ENCODE assay signal across 17 cellular contexts in the genomic region with DNA sequence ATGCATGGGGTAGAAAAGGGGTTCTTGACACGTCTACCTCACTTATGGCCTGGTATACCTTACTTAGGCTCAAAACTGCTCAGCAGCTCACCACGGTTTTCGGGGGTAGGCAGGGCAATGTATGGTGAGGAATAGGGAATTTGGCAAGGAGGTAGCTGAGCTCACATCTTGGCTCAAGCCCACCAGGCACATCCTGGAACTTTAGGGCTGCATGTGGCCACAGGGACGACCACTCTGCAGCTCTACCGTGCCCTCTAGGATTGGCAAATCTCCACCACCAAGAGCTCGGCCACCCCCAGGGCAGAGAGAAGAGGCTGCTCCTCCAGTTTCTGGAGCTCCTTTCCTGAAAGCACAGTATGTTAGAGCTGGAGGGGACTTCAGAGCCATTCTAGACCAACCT.
DNase-seq lines count a peak whose midpoint lies in the region; ATAC-seq, FAIRE-seq and TF ChIP-seq lines count a peak whose summit lies in the region.
"Had no signal": no experiment of that assay in that cellular context is flagged by ENCODE, and none has a peak within 500 bp of the region (broad histone marks: within the 10 kb centered on the region; RNA-seq: fewer than 3 reads in every experiment).

No MANE protein-coding gene starts in this region.

- POLR2A ChIA-PET in naive thymus-derived CD4-positive, alpha-beta T cell (lab: Charles Lee): no interaction called here

- peaks cover 5% of the 10 kb centered on the region for H3K4me1 Mint-ChIP-seq in activated naive CD8-positive, alpha-beta T cell treated with anti-CD3 and anti-CD28 coated beads for 36 hours
- peaks cover 0 to 12% (median 5%) of the 10 kb centered on the region in 7 donors for H3K4me1 Mint-ChIP-seq in naive thymus-derived CD4-positive, alpha-beta T cell

- H3K9me3 ChIP-seq in BLaER1 treated with 17β-estradiol and CSF1 and Interleukin-3, amounts not matched to agents 10 nM and 100 nM (replicated peaks in 1 of 11): peaks cover 0 to 10% (median 7%) of the 10 kb centered on the region in 11 experiments; a peak in 10 of 22 replicates
- H3K9me3 ChIP-seq in MG63: no peaks in the 10 kb centered on the region
- H3K9me3 ChIP-seq in naive thymus-derived CD4-positive, alpha-beta T cell (ENCODE audit: control insufficient read depth in 2 of 3, low read length in 3 of 3): no peaks in the 10 kb centered on the region
- H3K9me3 ChIP-seq in testis: no peaks in the 10 kb centered on the region
- H3K9me3 ChIP-seq: Caco-2, HAP-1 had no signal

- H3K27ac ChIP-seq in BLaER1 treated with 17β-estradiol and CSF1 and Interleukin-3, amounts not matched to agents 10 nM and 100 nM: peak overlapping the region in 2 of 11 experiments; percentile 10 to 44; a peak in 2 of 22 replicates
- no peak overlapping the region for H3K27ac ChIP-seq in naive thymus-derived CD4-positive, alpha-beta T cell (ENCODE audit: low read depth, low read length)
- no peak overlapping the region for H3K27ac ChIP-seq in testis
- H3K27ac ChIP-seq: GM23248, HL-60 had no signal

- intact Hi-C loops in naive thymus-derived CD4-positive, alpha-beta T cell (cut with micrococcal nuclease): no loop called here
- intact Hi-C loops in testis (cut with DNase I; ENCODE audit: low total_unique reads): no loop called here

- 85 to 92% methylated on average over 6 of the region's 6 CpGs for WGBS in testis, 2 donors

- no peak for TF ChIP-seq POLR2A in testis (IDR thresholded peaks at IDR 0.05)

- no peak overlapping the region for H3K4me3 Mint-ChIP-seq in activated naive CD8-positive, alpha-beta T cell treated with anti-CD3 and anti-CD28 coated beads for 36 hours
- no peak overlapping the region for H3K4me3 Mint-ChIP-seq in naive thymus-derived CD4-positive, alpha-beta T cell
- H3K4me3 Mint-ChIP-seq: CD4-positive, alpha-beta T cell had no signal

- CTCF ChIA-PET in naive thymus-derived CD4-positive, alpha-beta T cell (lab: Charles Lee): no interaction called here

- no peaks in the 10 kb centered on the region for H3K27me3 Mint-ChIP-seq in activated naive CD8-positive, alpha-beta T cell treated with anti-CD3 and anti-CD28 coated beads for 36 hours
- peaks cover 4 to 11% (median 6%) of the 10 kb centered on the region in 5 donors for H3K27me3 Mint-ChIP-seq in naive thymus-derived CD4-positive, alpha-beta T cell
- H3K27me3 Mint-ChIP-seq: CD4-positive, alpha-beta T cell had no signal

- DNase-seq in MG63 (peak; percentile 19), islet precursor cell (peak; percentile 23), RCC 7860 (ENCODE audit: low spot score) (no peak), testis (no peak)
- no peak for DNase-seq in activated naive CD8-positive, alpha-beta T cell treated with anti-CD3 and anti-CD28 coated beads for 36 hours
- no peak for DNase-seq in naive thymus-derived CD4-positive, alpha-beta T cell
- DNase-seq: 8988T; Caco-2; CD4-positive, alpha-beta T cell; GDM1 had no signal

- no peak for FAIRE-seq in RCC 7860 (lab: Jason Lieb, UNC)
- FAIRE-seq: D721Med, GM12892, GM18507 had no signal

- peak overlapping the region in 8 of 11 experiments; percentile 33 to 94 (median 56); a peak in 14 of 22 replicates for H3K4me2 ChIP-seq in BLaER1 treated with 17β-estradiol and CSF1 and Interleukin-3, amounts not matched to agents 10 nM and 100 nM

- H3K27ac Mint-ChIP-seq in activated naive CD8-positive, alpha-beta T cell treated with anti-CD3 and anti-CD28 coated beads for 36 hours: no peak overlapping the region
- no peak overlapping the region for H3K27ac Mint-ChIP-seq in naive thymus-derived CD4-positive, alpha-beta T cell
- H3K27ac Mint-ChIP-seq: CD4-positive, alpha-beta T cell had no signal

- H3K36me3 Mint-ChIP-seq in activated naive CD8-positive, alpha-beta T cell treated with anti-CD3 and anti-CD28 coated beads for 36 hours: no peaks in the 10 kb centered on the region
- no peaks in the 10 kb centered on the region for H3K36me3 Mint-ChIP-seq in naive thymus-derived CD4-positive, alpha-beta T cell

- H3K4me3 ChIP-seq in BLaER1 treated with 17β-estradiol and CSF1 and Interleukin-3, amounts not matched to agents 10 nM and 100 nM: no peak overlapping the region
- no peak overlapping the region for H3K4me3 ChIP-seq in MG63
- H3K4me3 ChIP-seq in naive thymus-derived CD4-positive, alpha-beta T cell (ENCODE audit: low read length): no peak overlapping the region
- no peak overlapping the region for H3K4me3 ChIP-seq in testis
- H3K4me3 ChIP-seq: GM23248, HAP-1 had no signal

- ATAC-seq in naive thymus-derived CD4-positive, alpha-beta T cell: no peak

- H3K9me3 Mint-ChIP-seq in activated naive CD8-positive, alpha-beta T cell treated with anti-CD3 and anti-CD28 coated beads for 36 hours: no peaks in the 10 kb centered on the region
- no peaks in the 10 kb centered on the region for H3K9me3 Mint-ChIP-seq in naive thymus-derived CD4-positive, alpha-beta T cell
- H3K9me3 Mint-ChIP-seq: CD4-positive, alpha-beta T cell had no signal

- H4K20me1 ChIP-seq in BLaER1 treated with 17β-estradiol and CSF1 and Interleukin-3, amounts not matched to agents 10 nM and 100 nM: no peaks in the 10 kb centered on the region

- no peaks in the 10 kb centered on the region for H3K27me3 ChIP-seq in BLaER1 treated with 17β-estradiol and CSF1 and Interleukin-3, amounts not matched to agents 10 nM and 100 nM
- H3K27me3 ChIP-seq in MG63: no peaks in the 10 kb centered on the region
- H3K27me3 ChIP-seq in naive thymus-derived CD4-positive, alpha-beta T cell (ENCODE audit: control insufficient read depth in 2 of 2, insufficient read depth in 2 of 2, low read length in 2 of 2): no peaks in the 10 kb centered on the region
- no peaks in the 10 kb centered on the region for H3K27me3 ChIP-seq in testis

- TF ChIP-seq CTCF in testis (IDR thresholded peaks at IDR 0.05): no peak

- H3K36me3 ChIP-seq in BLaER1 treated with 17β-estradiol and CSF1 and Interleukin-3, amounts not matched to agents 10 nM and 100 nM: no peaks in the 10 kb centered on the region
- H3K36me3 ChIP-seq in MG63 (no peaks in the 10 kb centered on the region), testis (ENCODE audit: low read depth, missing control alignments) (no peaks in the 10 kb centered on the region)
- H3K36me3 ChIP-seq in naive thymus-derived CD4-positive, alpha-beta T cell (ENCODE audit: control insufficient read depth in 2 of 3, insufficient read depth in 3 of 3, low read length in 3 of 3): no peaks in the 10 kb centered on the region
- H3K36me3 ChIP-seq: HAP-1 had no signal

- no peak overlapping the region for H3K9ac ChIP-seq in BLaER1 treated with 17β-estradiol and CSF1 and Interleukin-3, amounts not matched to agents 10 nM and 100 nM
- H3K9ac ChIP-seq: GM23248 had no signal

- H3K4me1 ChIP-seq in BLaER1 treated with 17β-estradiol and CSF1 and Interleukin-3, amounts not matched to agents 10 nM and 100 nM: peaks cover 54 to 83% (median 72%) of the 10 kb centered on the region in 10 experiments
- no peaks in the 10 kb centered on the region for H3K4me1 ChIP-seq in naive thymus-derived CD4-positive, alpha-beta T cell (ENCODE audit: control insufficient read depth in 2 of 2, insufficient read depth in 2 of 2, low read length in 2 of 2)
- peaks cover 10% of the 10 kb centered on the region for H3K4me1 ChIP-seq in testis
- H3K4me1 ChIP-seq: HAP-1 had no signal

Comparison
In these comparisons a context has a peak if more than half of its experiments do, and no peak if none do; other contexts are left out.
1. DNase-seq: peak in MG63 (single experiment) and islet precursor cell (single experiment); none in activated naive CD8-positive, alpha-beta T cell treated with anti-CD3 and anti-CD28 coated beads for 36 hours (single experiment), RCC 7860 (single experiment), naive thymus-derived CD4-positive, alpha-beta T cell (0 of 9) and testis (single experiment).